ENCODE assay signal across 2 cellular contexts in genomic region chr14:80152763-80153162, GRCh38.
TF ChIP-seq lines count a peak whose summit lies in the region.

No MANE protein-coding gene starts in this region.

TF ChIP-seq in HepG2, 621 proteins besides CTCF, POLR2A, EP300 and RAD21:
- peak; percentile 84 to 95 for TF ChIP-seq MAFK (conservative IDR thresholded peaks at IDR 0.05 in 1 of 2, IDR thresholded peaks at IDR 0.05 in 1 of 2; ENCODE audit: low read length in 2 of 2)
- peak; percentile 91 for TF ChIP-seq MAFF (IDR thresholded peaks at IDR 0.05; ENCODE audit: low read depth, low read length)
- TF ChIP-seq KDM5B (CRISPR knock-in tag; IDR thresholded peaks at IDR 0.05; ENCODE audit: borderline replicate concordance), result no peak
- TF ChIP-seq, protein P1, sequence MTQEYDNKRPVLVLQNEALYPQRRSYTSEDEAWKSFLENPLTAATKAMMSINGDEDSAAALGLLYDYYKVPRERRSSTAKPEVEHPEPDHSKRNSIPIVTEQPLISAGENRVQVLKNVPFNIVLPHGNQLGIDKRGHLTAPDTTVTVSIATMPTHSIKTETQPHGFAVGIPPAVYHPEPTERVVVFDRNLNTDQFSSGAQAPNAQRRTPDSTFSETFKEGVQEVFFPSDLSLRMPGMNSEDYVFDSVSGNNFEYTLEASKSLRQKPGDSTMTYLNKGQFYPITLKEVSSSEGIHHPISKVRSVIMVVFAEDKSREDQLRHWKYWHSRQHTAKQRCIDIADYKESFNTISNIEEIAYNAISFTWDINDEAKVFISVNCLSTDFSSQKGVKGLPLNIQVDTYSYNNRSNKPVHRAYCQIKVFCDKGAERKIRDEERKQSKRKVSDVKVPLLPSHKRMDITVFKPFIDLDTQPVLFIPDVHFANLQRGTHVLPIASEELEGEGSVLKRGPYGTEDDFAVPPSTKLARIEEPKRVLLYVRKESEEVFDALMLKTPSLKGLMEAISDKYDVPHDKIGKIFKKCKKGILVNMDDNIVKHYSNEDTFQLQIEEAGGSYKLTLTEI (CRISPR knock-in tag; conservative IDR thresholded peaks at IDR 0.05), result no peak
- no peak for TF ChIP-seq MXD4 (CRISPR knock-in tag; IDR thresholded peaks at IDR 0.05)
- no peak for TF ChIP-seq GATA4 (IDR thresholded peaks at IDR 0.05; ENCODE audit: borderline replicate concordance, low read depth)
TF ChIP-seq in HepG2: peak in this region for 2.

TF ChIP-seq in H1, 55 proteins besides CTCF, POLR2A, EP300 and RAD21:
- TF ChIP-seq, protein P2, sequence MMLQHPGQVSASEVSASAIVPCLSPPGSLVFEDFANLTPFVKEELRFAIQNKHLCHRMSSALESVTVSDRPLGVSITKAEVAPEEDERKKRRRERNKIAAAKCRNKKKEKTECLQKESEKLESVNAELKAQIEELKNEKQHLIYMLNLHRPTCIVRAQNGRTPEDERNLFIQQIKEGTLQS (IDR thresholded peaks at IDR 0.05; ENCODE audit: insufficient read depth, low read depth, low read length), result no peak
- peak; percentile 67; the same call in 1 of the 2 replicates for TF ChIP-seq MAFK (IDR thresholded peaks at IDR 0.05; ENCODE audit: low read depth, low read length)
